20 cellular contexts compared by ENCODE assay signal in the genomic region with DNA sequence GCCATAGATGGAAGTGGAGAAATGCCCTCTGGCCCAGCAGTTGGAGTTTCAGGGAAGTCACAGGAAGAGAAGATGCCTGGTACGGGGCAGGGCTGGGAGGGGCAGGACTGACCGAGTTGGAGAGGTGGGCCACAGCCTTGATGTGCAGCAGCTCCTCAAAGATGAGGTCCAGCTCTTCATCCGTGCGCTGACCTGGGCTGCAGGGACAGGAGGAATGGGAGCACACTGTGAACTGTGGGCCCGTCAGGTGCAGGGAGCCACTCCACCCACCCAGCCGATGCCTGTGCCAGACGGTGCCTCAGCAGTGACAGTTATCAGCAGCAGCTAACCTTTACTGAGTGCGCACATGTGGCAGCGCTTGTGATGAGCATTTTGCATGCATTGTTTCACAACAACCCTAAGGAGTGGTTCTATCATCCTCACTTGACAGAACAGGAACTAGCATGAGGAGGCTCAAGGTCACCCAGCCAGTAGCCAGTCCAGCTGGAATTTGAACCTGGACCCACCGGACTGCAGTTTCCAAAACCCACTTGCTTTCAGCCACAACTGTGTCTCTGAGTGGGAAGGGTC. TPM values are rescaled to one million over a fixed set of nuclear protein-coding genes. Genes with fewer than 3 reads are reported as not detected.
"Had no signal": no experiment of that assay in that cellular context is flagged by ENCODE, and none has a peak within 500 bp of the region (broad histone marks: within the 10 kb centered on the region; RNA-seq: fewer than 3 reads in every experiment).

No MANE protein-coding gene starts in this region.

- H3K36me3 ChIP-seq: sigmoid colon had no signal

- H3K9me3 ChIP-seq: esophagus squamous epithelium, sigmoid colon, thoracic aorta had no signal

- H3K27ac ChIP-seq: sigmoid colon, thoracic aorta had no signal

- H3K9me3 Mint-ChIP-seq: activated T-cell treated with anti-CD3 and anti-CD28 coated beads, Interleukin-2, amount 50 U/mL, for 24 hours; immature natural killer cell; naive thymus-derived CD8-positive, alpha-beta T cell; T-helper 2 cell treated with Interferon-gamma antibody and Interleukin-4, amounts not matched to agents 5 μg/mL and 100 μg/mL, for 36 hours had no signal

- DNase-seq: activated CD4-positive, alpha-beta T cell treated with anti-CD3 and anti-CD28 coated beads, Interleukin-2, amount 50 U/mL, for 4 hours; activated CD8-positive, alpha-beta memory T cell treated with anti-CD3 and anti-CD28 coated beads, Interleukin-2, amount 10 ng/mL, durations not matched to agents 7 days and 5 days; activated effector memory CD4-positive, alpha-beta T cell treated with anti-CD3 and anti-CD28 coated beads, Interleukin-2, amount 50 U/mL, for 16 hours; activated T-cell treated with anti-CD3 and anti-CD28 coated beads, Interleukin-2, amount 50 U/mL, for 24 hours; anterior cingulate cortex; esophagus squamous epithelium; foreskin fibroblast; immature natural killer cell; left cardiac atrium; naive thymus-derived CD8-positive, alpha-beta T cell; sigmoid colon; stimulated activated CD4-positive, alpha-beta T cell treated with anti-CD3 and anti-CD28 coated beads, Interleukin-12 subunit alpha, Interleukin-12 subunit beta, amount 100 ng/mL, for 4 hours; stimulated activated naive CD4-positive, alpha-beta T cell treated with Interleukin-2 at 50 U/mL for 16 hours had no signal

- H3K27ac Mint-ChIP-seq: activated CD8-positive, alpha-beta memory T cell treated with anti-CD3 and anti-CD28 coated beads, Interleukin-2, amount 10 ng/mL, durations not matched to agents 7 days and 5 days; activated naive CD8-positive, alpha-beta T cell; activated T-cell treated with anti-CD3 and anti-CD28 coated beads, Interleukin-2, amount 50 U/mL, for 24 hours; immature natural killer cell; T-helper 2 cell treated with Interferon-gamma antibody and Interleukin-4, amounts not matched to agents 5 μg/mL and 100 μg/mL, for 36 hours had no signal

- H3K4me3 ChIP-seq: esophagus squamous epithelium, sigmoid colon, thoracic aorta had no signal

- H3K27me3 ChIP-seq: esophagus squamous epithelium, sigmoid colon had no signal

- H3K4me1 Mint-ChIP-seq: immature natural killer cell had no signal

- H3K27me3 Mint-ChIP-seq: activated naive CD8-positive, alpha-beta T cell; activated T-cell treated with anti-CD3 and anti-CD28 coated beads, Interleukin-2, amount 50 U/mL, for 24 hours had no signal

- H3K36me3 Mint-ChIP-seq: activated CD8-positive, alpha-beta memory T cell treated with anti-CD3 and anti-CD28 coated beads, Interleukin-2, amount 10 ng/mL, durations not matched to agents 7 days and 5 days; activated naive CD8-positive, alpha-beta T cell; immature natural killer cell; naive thymus-derived CD8-positive, alpha-beta T cell had no signal

- H3K4me3 Mint-ChIP-seq: activated CD8-positive, alpha-beta memory T cell treated with anti-CD3 and anti-CD28 coated beads, Interleukin-2, amount 10 ng/mL, durations not matched to agents 7 days and 5 days; activated naive CD8-positive, alpha-beta T cell; activated T-cell treated with anti-CD3 and anti-CD28 coated beads, Interleukin-2, amount 50 U/mL, for 24 hours; immature natural killer cell; naive thymus-derived CD8-positive, alpha-beta T cell; T-helper 2 cell treated with Interferon-gamma antibody and Interleukin-4, amounts not matched to agents 5 μg/mL and 100 μg/mL, for 36 hours had no signal

- ATAC-seq: activated CD4-positive, CD25-positive, alpha-beta regulatory T cell treated with anti-CD3 and anti-CD28 coated beads, Interleukin-2, amount 50 U/mL, for 24 hours; activated CD8-positive, alpha-beta memory T cell treated with anti-CD3 and anti-CD28 coated beads, Interleukin-2, amount 10 ng/mL, durations not matched to agents 7 days and 5 days; left cardiac atrium; naive thymus-derived CD8-positive, alpha-beta T cell had no signal

RNA-seq across cellular contexts. Expression of gene ENDOU, which starts 25.0 kb away (rescaled TPM):
- total RNA-seq: activated CD8-positive, alpha-beta memory T cell treated with anti-CD3 and anti-CD28 coated beads, Interleukin-2, amount 10 ng/mL, durations not matched to agents 7 days and 5 days; cerebellum; lung microvascular endothelial cell; naive thymus-derived CD8-positive, alpha-beta T cell; pulmonary artery endothelial cell had no signal
